Comparison of ENCODE assay signal across 8 cellular contexts in the genomic region with DNA sequence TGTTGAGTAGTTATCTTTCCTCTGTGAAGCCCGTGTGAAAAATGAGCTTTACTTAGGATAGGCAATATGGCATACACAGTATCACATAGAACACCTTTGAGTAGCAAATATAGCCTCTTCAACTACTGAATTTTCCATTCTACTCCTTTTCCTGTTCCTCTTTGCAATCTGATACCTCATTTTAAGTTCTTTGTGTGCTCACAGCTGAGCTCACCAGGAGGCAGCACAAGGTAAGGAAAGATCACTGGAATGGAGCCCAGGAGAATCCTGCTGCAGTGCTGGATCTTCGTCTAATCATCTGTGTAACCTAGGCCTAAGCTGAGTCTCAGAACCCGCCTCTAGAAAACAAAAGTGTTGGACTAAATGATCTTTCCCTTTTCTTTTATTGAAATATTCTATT.
DNase-seq lines count a peak whose midpoint lies in the region; ATAC-seq and TF ChIP-seq lines count a peak whose summit lies in the region.

No MANE protein-coding gene starts in this region.

- POLR2A ChIA-PET in SK-N-SH (lab: Yijun Ruan, JAX): no interaction called here
- POLR2A ChIA-PET in naive thymus-derived CD4-positive, alpha-beta T cell (lab: Charles Lee): no interaction called here

- peak; percentile 58 for DNase-seq in D341Med (ENCODE audit: low spot score)
- DNase-seq in NCI-H1105 treated with DMSO at 0.1 percent for 48 hours (lab: John Stamatoyannopoulos, UW): peak; percentile 86
- DNase-seq in SK-N-SH: peak; percentile 8
- DNase-seq in naive thymus-derived CD4-positive, alpha-beta T cell: no peak

- intact Hi-C loops in naive thymus-derived CD4-positive, alpha-beta T cell (cut with micrococcal nuclease): no loop called here

- 66% methylated on average over 3 of the region's 3 CpGs for WGBS in SK-N-SH (ENCODE audit: low lambda C conversion rate)

- TF ChIP-seq RAD21 in SK-N-SH (IDR thresholded peaks at IDR 0.05; ENCODE audit: low read length): peak; percentile 74

- H3K27me3 Mint-ChIP-seq in naive thymus-derived CD4-positive, alpha-beta T cell: peaks cover 0 to 4% (median 0%) of the 10 kb centered on the region in 5 donors

- no peaks in the 10 kb centered on the region for H3K4me1 Mint-ChIP-seq in naive thymus-derived CD4-positive, alpha-beta T cell

- H3K9ac ChIP-seq in SK-N-SH: no peak overlapping the region
- no peak overlapping the region for H3K9ac ChIP-seq in iPS-18a (ENCODE audit: low read length)

- H3K9me3 Mint-ChIP-seq in naive thymus-derived CD4-positive, alpha-beta T cell: peaks cover 0 to 3% (median 0%) of the 10 kb centered on the region in 11 donors

- H3K27ac ChIP-seq in SK-N-SH (ENCODE audit: low read depth in 2 of 2, low read length in 1 of 2): no peak overlapping the region
- H3K27ac ChIP-seq in iPS-18a (ENCODE audit: low read length): peak overlapping the region; percentile 25
- no peak overlapping the region for H3K27ac ChIP-seq in naive thymus-derived CD4-positive, alpha-beta T cell (ENCODE audit: low read depth, low read length)

- ATAC-seq in GM21825 (IDR thresholded peaks at IDR 0.05; ENCODE audit: unreplicated experiment): no peak
- no peak for ATAC-seq in naive thymus-derived CD4-positive, alpha-beta T cell
- ATAC-seq in HG02623 (IDR thresholded peaks at IDR 0.05; ENCODE audit: unreplicated experiment): no peak
- ATAC-seq in GM21526 (IDR thresholded peaks at IDR 0.05; ENCODE audit: low FRiP score, unreplicated experiment): no peak

- no peaks in the 10 kb centered on the region for H4K20me1 ChIP-seq in SK-N-SH (ENCODE audit: insufficient read depth)

- H3K9me2 ChIP-seq in SK-N-SH: no peaks in the 10 kb centered on the region

- no peaks in the 10 kb centered on the region for H3K36me3 Mint-ChIP-seq in naive thymus-derived CD4-positive, alpha-beta T cell

- H3K27me3 ChIP-seq in SK-N-SH (ENCODE audit: insufficient read depth) (no peaks in the 10 kb centered on the region), iPS-18a (ENCODE audit: control insufficient read depth, insufficient read depth, low read length) (no peaks in the 10 kb centered on the region)
- H3K27me3 ChIP-seq in naive thymus-derived CD4-positive, alpha-beta T cell (ENCODE audit: control insufficient read depth in 2 of 2, insufficient read depth in 2 of 2, low read length in 2 of 2): no peaks in the 10 kb centered on the region

- TF ChIP-seq CTCF in SK-N-SH (IDR thresholded peaks at IDR 0.05): peak; percentile 55

- H3K4me2 ChIP-seq in SK-N-SH: no peak overlapping the region

- H3K9me3 ChIP-seq in SK-N-SH (no peaks in the 10 kb centered on the region), iPS-18a (ENCODE audit: control insufficient read depth, low read depth, low read length) (no peaks in the 10 kb centered on the region)
- no peaks in the 10 kb centered on the region for H3K9me3 ChIP-seq in naive thymus-derived CD4-positive, alpha-beta T cell (ENCODE audit: control insufficient read depth in 2 of 3, low read length in 3 of 3)

- H3F3A ChIP-seq in SK-N-SH (replicated peaks; ENCODE audit: insufficient read depth): peaks cover 3% of the 10 kb centered on the region

- CTCF ChIA-PET in SK-N-SH (lab: Yijun Ruan, JAX): interaction anchor here (0.6 to 1.2 kb wide), 2 partner anchors 8 to 227 kb away, joined by 3 read pairs; no protein-coding TSS in a partner anchor
- CTCF ChIA-PET in naive thymus-derived CD4-positive, alpha-beta T cell (lab: Charles Lee): no interaction called here

- TF ChIP-seq EP300 in SK-N-SH (IDR thresholded peaks at IDR 0.05; ENCODE audit: borderline replicate concordance in 1 of 2, low read depth in 1 of 2, low read length in 1 of 2): no peak

- H3K36me3 ChIP-seq in SK-N-SH (replicated peaks in 1 of 2; ENCODE audit: control insufficient read depth in 1 of 2, insufficient read depth in 2 of 2, low read length in 1 of 2) (no peaks in the 10 kb centered on the region), iPS-18a (ENCODE audit: control insufficient read depth, low read depth, low read length) (no peaks in the 10 kb centered on the region)
- no peaks in the 10 kb centered on the region for H3K36me3 ChIP-seq in naive thymus-derived CD4-positive, alpha-beta T cell (ENCODE audit: control insufficient read depth in 2 of 3, insufficient read depth in 3 of 3, low read length in 3 of 3)

- H3K4me3 Mint-ChIP-seq in naive thymus-derived CD4-positive, alpha-beta T cell: no peak overlapping the region

- no peak overlapping the region for H3K27ac Mint-ChIP-seq in naive thymus-derived CD4-positive, alpha-beta T cell

- H3K4me3 ChIP-seq in SK-N-SH (ENCODE audit: low read depth in 2 of 2, low read length in 1 of 2) (no peak overlapping the region), iPS-18a (ENCODE audit: low read length) (peak overlapping the region; percentile 36)
- no peak overlapping the region for H3K4me3 ChIP-seq in naive thymus-derived CD4-positive, alpha-beta T cell (ENCODE audit: low read length)

- no peaks in the 10 kb centered on the region for H3K79me2 ChIP-seq in SK-N-SH (ENCODE audit: insufficient read depth)

- H3K4me1 ChIP-seq in SK-N-SH (ENCODE audit: control insufficient read depth in 1 of 2, insufficient read depth in 2 of 2, low read depth in 1 of 2, low read length in 1 of 2): no peaks in the 10 kb centered on the region
- peaks cover 7% of the 10 kb centered on the region for H3K4me1 ChIP-seq in iPS-18a (ENCODE audit: control insufficient read depth, low read depth, low read length)
- no peaks in the 10 kb centered on the region for H3K4me1 ChIP-seq in naive thymus-derived CD4-positive, alpha-beta T cell (ENCODE audit: control insufficient read depth in 2 of 2, insufficient read depth in 2 of 2, low read length in 2 of 2)

- H2AFZ ChIP-seq in SK-N-SH (ENCODE audit: low read depth): peak overlapping the region; percentile 40; the same call in 1 of the 2 replicates

TF ChIP-seq in SK-N-SH, 30 proteins besides CTCF, POLR2A, EP300 and RAD21:
- TF ChIP-seq GATA2 (CRISPR knock-in tag; IDR thresholded peaks at IDR 0.05): no peak
- TF ChIP-seq ELF1 (IDR thresholded peaks at IDR 0.05): no peak
- no peak for TF ChIP-seq NFIC (IDR thresholded peaks at IDR 0.05; ENCODE audit: borderline replicate concordance)
- TF ChIP-seq, protein P1, sequence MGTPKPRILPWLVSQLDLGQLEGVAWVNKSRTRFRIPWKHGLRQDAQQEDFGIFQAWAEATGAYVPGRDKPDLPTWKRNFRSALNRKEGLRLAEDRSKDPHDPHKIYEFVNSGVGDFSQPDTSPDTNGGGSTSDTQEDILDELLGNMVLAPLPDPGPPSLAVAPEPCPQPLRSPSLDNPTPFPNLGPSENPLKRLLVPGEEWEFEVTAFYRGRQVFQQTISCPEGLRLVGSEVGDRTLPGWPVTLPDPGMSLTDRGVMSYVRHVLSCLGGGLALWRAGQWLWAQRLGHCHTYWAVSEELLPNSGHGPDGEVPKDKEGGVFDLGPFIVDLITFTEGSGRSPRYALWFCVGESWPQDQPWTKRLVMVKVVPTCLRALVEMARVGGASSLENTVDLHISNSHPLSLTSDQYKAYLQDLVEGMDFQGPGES (IDR thresholded peaks at IDR 0.05; ENCODE audit: low read depth, low read length): no peak
- peak; percentile 72 for TF ChIP-seq SMC3 (IDR thresholded peaks at IDR 0.05; ENCODE audit: low read depth, low read length)

Comparison
In these comparisons a context has a peak if more than half of its experiments do, and no peak if none do; other contexts are left out.
1. DNase-seq: peak in D341Med (single experiment), NCI-H1105 treated with DMSO at 0.1 percent for 48 hours (single experiment) and SK-N-SH (single experiment); none in naive thymus-derived CD4-positive, alpha-beta T cell (0 of 9).